In genomic region chr7:4957847-4958476, GRCh38 we compare ENCODE assay signal across 3 cellular contexts.
TF ChIP-seq lines count a peak whose summit lies in the region.

No MANE protein-coding gene starts in this region.

TF ChIP-seq in SK-N-SH treated with all-trans-retinoic acid at 6 μM for 48 hours, 23 proteins besides CTCF, POLR2A, EP300 and RAD21:
- TF ChIP-seq TSHZ2 (CRISPR knock-in tag; IDR thresholded peaks at IDR 0.05) (no peak), ZNF70 (CRISPR knock-in tag; IDR thresholded peaks at IDR 0.05) (no peak), ESRRG (CRISPR knock-in tag; IDR thresholded peaks at IDR 0.05) (no peak), ISL1 (CRISPR knock-in tag; IDR thresholded peaks at IDR 0.05) (no peak), CSDC2 (CRISPR knock-in tag; IDR thresholded peaks at IDR 0.05) (no peak), ZC3H10 (CRISPR knock-in tag; IDR thresholded peaks at IDR 0.05) (no peak), ZNF565 (CRISPR knock-in tag; conservative IDR thresholded peaks at IDR 0.05; ENCODE audit: low read depth) (no peak)
TF ChIP-seq in SK-N-SH treated with all-trans-retinoic acid at 6 μM for 48 hours: peak in this region for 0.

TF ChIP-seq in SK-N-SH, 30 proteins besides CTCF, POLR2A, EP300 and RAD21:
- TF ChIP-seq ELF1 (IDR thresholded peaks at IDR 0.05) (no peak), FOXM1 (IDR thresholded peaks at IDR 0.05; ENCODE audit: low read depth) (no peak), POLR2AphosphoS5 (IDR thresholded peaks at IDR 0.05; ENCODE audit: low read depth, low read length) (no peak), USF1 (IDR thresholded peaks at IDR 0.05; ENCODE audit: borderline replicate concordance, low read depth) (no peak), USF2 (IDR thresholded peaks at IDR 0.05; ENCODE audit: borderline replicate concordance, low read depth, low read length) (no peak), SMC3 (IDR thresholded peaks at IDR 0.05; ENCODE audit: low read depth, low read length) (no peak), GABPA (IDR thresholded peaks at IDR 0.05; ENCODE audit: low read depth) (no peak), REST (IDR thresholded peaks at IDR 0.05; ENCODE audit: low read depth, low read length) (no peak), SIN3A (IDR thresholded peaks at IDR 0.05; ENCODE audit: borderline replicate concordance, low read depth, low read length) (no peak), TEAD4 (IDR thresholded peaks at IDR 0.05; ENCODE audit: borderline replicate concordance, insufficient read depth) (no peak), TCF12 (IDR thresholded peaks at IDR 0.05) (no peak), PBX3 (IDR thresholded peaks at IDR 0.05) (no peak), JUND (IDR thresholded peaks at IDR 0.05) (no peak), FOXJ3 (CRISPR knock-in tag; IDR thresholded peaks at IDR 0.05) (no peak), NRF1 (IDR thresholded peaks at IDR 0.05; ENCODE audit: low read depth, low read length) (no peak), MAX (IDR thresholded peaks at IDR 0.05; ENCODE audit: low read depth) (no peak), NFIC (IDR thresholded peaks at IDR 0.05; ENCODE audit: borderline replicate concordance) (no peak), MXI1 (IDR thresholded peaks at IDR 0.05; ENCODE audit: low read depth, low read length) (no peak)
TF ChIP-seq in SK-N-SH: peak in this region for 0.

TF ChIP-seq in HepG2, 621 proteins besides CTCF, POLR2A, EP300 and RAD21:
- TF ChIP-seq ZNF790 (CRISPR knock-in tag; IDR thresholded peaks at IDR 0.05; ENCODE audit: borderline replicate concordance), result no peak
- TF ChIP-seq HMGXB4 (CRISPR knock-in tag; IDR thresholded peaks at IDR 0.05; ENCODE audit: borderline replicate concordance in 1 of 2, low read depth in 1 of 2), result no peak
- no peak for TF ChIP-seq ZSCAN31 (CRISPR knock-in tag; IDR thresholded peaks at IDR 0.05; ENCODE audit: low read depth)
- TF ChIP-seq CSRNP1 (CRISPR knock-in tag; IDR thresholded peaks at IDR 0.05), result no peak
- no peak for TF ChIP-seq ATAD3A (CRISPR knock-in tag; IDR thresholded peaks at IDR 0.05)
- no peak for TF ChIP-seq KAT2B (IDR thresholded peaks at IDR 0.05; ENCODE audit: borderline replicate concordance, low read depth, low read length)
- no peak for TF ChIP-seq XRCC5 (optimal IDR thresholded peaks at IDR 0.05; ENCODE audit: low read length)
- no peak for TF ChIP-seq ELK4 (CRISPR knock-in tag; IDR thresholded peaks at IDR 0.05; ENCODE audit: borderline replicate concordance)
